Comparison of ENCODE assay signal across 13 cellular contexts in genomic region chr1:224151117-224151516, GRCh38. TPM values are rescaled to one million over a fixed set of nuclear protein-coding genes. Genes with fewer than 3 reads are reported as not detected.
DNase-seq lines count a peak whose midpoint lies in the region; ATAC-seq, FAIRE-seq and TF ChIP-seq lines count a peak whose summit lies in the region.
"Had no signal": no experiment of that assay in that cellular context is flagged by ENCODE, and none has a peak within 500 bp of the region (broad histone marks: within the 10 kb centered on the region; RNA-seq: fewer than 3 reads in every experiment).

No MANE protein-coding gene starts in this region.

- peaks cover 6 to 26% of the 10 kb centered on the region in 2 donors for H3K36me3 Mint-ChIP-seq in CD4-positive, alpha-beta memory T cell
- H3K36me3 Mint-ChIP-seq in activated CD8-positive, alpha-beta T cell treated with anti-CD3 and anti-CD28 coated beads for 36 hours (ENCODE audit: low read depth): peaks cover 11% of the 10 kb centered on the region
- peaks cover 18% of the 10 kb centered on the region for H3K36me3 Mint-ChIP-seq in memory B cell

- H3K4me3 Mint-ChIP-seq in CD4-positive, alpha-beta memory T cell: peak overlapping the region in 1 of 8 donors; percentile 1
- no peak overlapping the region for H3K4me3 Mint-ChIP-seq in activated CD8-positive, alpha-beta T cell treated with anti-CD3 and anti-CD28 coated beads for 36 hours
- H3K4me3 Mint-ChIP-seq in memory B cell: no peak overlapping the region

- POLR2A ChIA-PET in CD4-positive, alpha-beta memory T cell (lab: Charles Lee; ENCODE audit: partially characterized antibody): interaction anchor here (1.1 to 1.2 kb wide), 2 partner anchors 8 to 32 kb away, joined by 3 read pairs; partner anchors contain the start of gene DEGS1
- POLR2A ChIA-PET in activated CD8-positive, alpha-beta T cell treated with anti-CD3 and anti-CD28 coated beads for 36 hours (lab: Charles Lee): no interaction called here

- ATAC-seq in activated CD8-positive, alpha-beta T cell treated with anti-CD3 and anti-CD28 coated beads for 36 hours: no peak
- ATAC-seq in memory B cell (ENCODE audit: low read depth): no peak
- no peak for ATAC-seq in HG03571 (IDR thresholded peaks at IDR 0.05; ENCODE audit: unreplicated experiment)

- no peaks in the 10 kb centered on the region for H3K27me3 ChIP-seq in CD4-positive, alpha-beta memory T cell (ENCODE audit: insufficient read depth, low read length)

- H3K27me3 Mint-ChIP-seq in CD4-positive, alpha-beta memory T cell: no peaks in the 10 kb centered on the region
- no peaks in the 10 kb centered on the region for H3K27me3 Mint-ChIP-seq in activated CD8-positive, alpha-beta T cell treated with anti-CD3 and anti-CD28 coated beads for 36 hours
- no peaks in the 10 kb centered on the region for H3K27me3 Mint-ChIP-seq in memory B cell

- peaks cover 9% of the 10 kb centered on the region for H3K36me3 ChIP-seq in CD4-positive, alpha-beta memory T cell (ENCODE audit: insufficient read depth, low read length)

- H3K9me3 Mint-ChIP-seq in CD4-positive, alpha-beta memory T cell: no peaks in the 10 kb centered on the region
- no peaks in the 10 kb centered on the region for H3K9me3 Mint-ChIP-seq in activated CD8-positive, alpha-beta T cell treated with anti-CD3 and anti-CD28 coated beads for 36 hours
- no peaks in the 10 kb centered on the region for H3K9me3 Mint-ChIP-seq in memory B cell

- H3K27ac ChIP-seq in CD4-positive, alpha-beta memory T cell (ENCODE audit: low read depth, low read length): no peak overlapping the region
- H3K27ac ChIP-seq: C4-2B, PC-9 had no signal

- DNase-seq in CD4-positive, alpha-beta memory T cell: no peak
- DNase-seq in D721Med (ENCODE audit: insufficient read length, low spot score): no peak
- DNase-seq in activated CD8-positive, alpha-beta T cell treated with anti-CD3 and anti-CD28 coated beads for 36 hours: no peak
- DNase-seq in memory B cell (ENCODE audit: low spot score in 2 of 2): no peak
- DNase-seq in RPMI8226: no peak
- no peak for DNase-seq in NK-92 (lab: John Stamatoyannopoulos, UW; ENCODE audit: unreplicated experiment)
- DNase-seq: H7, NCI-H187 treated with DMSO at 0.1 percent for 48 hours, NCI-H446 treated with DMSO at 0.1 percent for 48 hours, NCI-H774, PC-9 had no signal

- H3K27ac Mint-ChIP-seq in CD4-positive, alpha-beta memory T cell: peak overlapping the region in 6 of 7 donors; percentile 7 to 87 (median 46)
- H3K27ac Mint-ChIP-seq in activated CD8-positive, alpha-beta T cell treated with anti-CD3 and anti-CD28 coated beads for 36 hours: peak overlapping the region; percentile 2
- peak overlapping the region; percentile 32 for H3K27ac Mint-ChIP-seq in memory B cell

- H3K9me3 ChIP-seq in CD4-positive, alpha-beta memory T cell (ENCODE audit: control insufficient read depth in 1 of 2, low read length in 2 of 2): no peaks in the 10 kb centered on the region

- CTCF ChIA-PET in CD4-positive, alpha-beta memory T cell (lab: Charles Lee; ENCODE audit: partially characterized antibody): no interaction called here
- CTCF ChIA-PET in activated CD8-positive, alpha-beta T cell treated with anti-CD3 and anti-CD28 coated beads for 36 hours (lab: Charles Lee): interaction anchor here (1.0 to 5.3 kb wide), 4 partner anchors 13 to 35 kb away, joined by 3 to 22 read pairs (median 4); no protein-coding TSS in a partner anchor

- peaks cover 16 to 21% (median 18%) of the 10 kb centered on the region in 4 donors for H3K4me1 Mint-ChIP-seq in CD4-positive, alpha-beta memory T cell
- peaks cover 7% of the 10 kb centered on the region for H3K4me1 Mint-ChIP-seq in activated CD8-positive, alpha-beta T cell treated with anti-CD3 and anti-CD28 coated beads for 36 hours (ENCODE audit: low read depth)
- H3K4me1 Mint-ChIP-seq in memory B cell: peaks cover 10% of the 10 kb centered on the region

- FAIRE-seq in D721Med (lab: Jason Lieb, UNC): peak; percentile 38

- no peak overlapping the region for H3K4me3 ChIP-seq in CD4-positive, alpha-beta memory T cell (ENCODE audit: low read length in 2 of 2)
- H3K4me3 ChIP-seq: PC-9 had no signal

- intact Hi-C loops in CD4-positive, alpha-beta memory T cell (cut with micrococcal nuclease): no loop called here
- intact Hi-C loops in activated CD8-positive, alpha-beta T cell treated with anti-CD3 and anti-CD28 coated beads for 36 hours (cut with micrococcal nuclease): no loop called here

- H3K4me1 ChIP-seq in CD4-positive, alpha-beta memory T cell (ENCODE audit: insufficient read depth, low read length): no peaks in the 10 kb centered on the region

- no peak for TF ChIP-seq CTCF in D721Med (IDR thresholded peaks at IDR 0.05; ENCODE audit: insufficient read depth, missing control alignments)
- TF ChIP-seq CTCF in activated CD8-positive, alpha-beta T cell treated with anti-CD3 and anti-CD28 coated beads for 36 hours (IDR thresholded peaks at IDR 0.05): no peak

RNA-seq across cellular contexts. Expression of gene DEGS1, which starts 31.9 kb away (rescaled TPM):
- total RNA-seq in CD4-positive, alpha-beta memory T cell: 10 to 100 TPM; 58.5 TPM
- polyA plus RNA-seq in CD4-positive, alpha-beta memory T cell: 100 to 1,000 TPM; 135 to 137 TPM
- 10 to 100 TPM; 32.3 to 33.8 TPM for total RNA-seq in activated CD8-positive, alpha-beta T cell treated with anti-CD3 and anti-CD28 coated beads for 36 hours

RNA-seq across cellular contexts. Expression of gene FBXO28, which starts 37.2 kb away (rescaled TPM):
- total RNA-seq in CD4-positive, alpha-beta memory T cell: 10 to 100 TPM; 36.4 to 39.7 TPM
- 10 to 100 TPM; 11.3 to 19.3 TPM for polyA plus RNA-seq in CD4-positive, alpha-beta memory T cell
- 10 to 100 TPM; 21.5 to 21.7 TPM for total RNA-seq in activated CD8-positive, alpha-beta T cell treated with anti-CD3 and anti-CD28 coated beads for 36 hours
